Comparison of ENCODE assay signal across 14 cellular contexts in genomic region chr2:16615687-16616615, GRCh38. TPM values are rescaled to one million over a fixed set of nuclear protein-coding genes. Genes with fewer than 3 reads are reported as not detected.
DNase-seq lines count a peak whose midpoint lies in the region; ATAC-seq and TF ChIP-seq lines count a peak whose summit lies in the region.
"Had no signal": no experiment of that assay in that cellular context is flagged by ENCODE, and none has a peak within 500 bp of the region (broad histone marks: within the 10 kb centered on the region; RNA-seq: fewer than 3 reads in every experiment).

No MANE protein-coding gene starts in this region.

- H3K27me3 Mint-ChIP-seq in natural killer cell (ENCODE audit: low read depth in 2 of 2) = no peaks in the 10 kb centered on the region
- no peaks in the 10 kb centered on the region for H3K27me3 Mint-ChIP-seq in natural killer cell treated with Interleukin-12 subunit alpha and Interleukin-12 subunit beta and Interleukin-15 and Interleukin-18, amount 100 ng/mL, for 72 hours
- H3K27me3 Mint-ChIP-seq in endodermal cell (ENCODE audit: insufficient read depth) = no peaks in the 10 kb centered on the region
- H3K27me3 Mint-ChIP-seq in T-cell = peaks cover 24% of the 10 kb centered on the region in 2 donors
- H3K27me3 Mint-ChIP-seq: activated naive CD4-positive, alpha-beta T cell treated with anti-CD3 and anti-CD28 coated beads, Interleukin-2, amount 50 U/mL, for 24 hours had no signal

- H3K27ac Mint-ChIP-seq in natural killer cell (peak overlapping the region; percentile 42 to 43), endodermal cell (no peak overlapping the region), T-cell (no peak overlapping the region)
- no peak overlapping the region for H3K27ac Mint-ChIP-seq in natural killer cell treated with Interleukin-12 subunit alpha and Interleukin-12 subunit beta and Interleukin-15 and Interleukin-18, amount 100 ng/mL, for 72 hours
- H3K27ac Mint-ChIP-seq: activated naive CD4-positive, alpha-beta T cell treated with anti-CD3 and anti-CD28 coated beads, Interleukin-2, amount 50 U/mL, for 24 hours had no signal

- H3K27me3 ChIP-seq in endodermal cell (ENCODE audit: control insufficient read depth, insufficient read depth, low read length, poor library complexity, severe bottlenecking) (no peaks in the 10 kb centered on the region), mesenchymal stem cell (ENCODE audit: control insufficient read depth in 1 of 2, insufficient read depth in 1 of 2, low read length in 2 of 2) (no peaks in the 10 kb centered on the region)
- H3K27me3 ChIP-seq: cardiac muscle cell had no signal

- H3K9ac ChIP-seq in endodermal cell (ENCODE audit: extremely low read depth, low read length, poor library complexity, severe bottlenecking) (no peak overlapping the region), mesenchymal stem cell (ENCODE audit: low read length) (no peak overlapping the region)

- peak overlapping the region; percentile 12 for H4K91ac ChIP-seq in mesenchymal stem cell (ENCODE audit: low read length)

- H3K79me1 ChIP-seq in mesenchymal stem cell (replicated peaks; ENCODE audit: low read length, poor library complexity, severe bottlenecking) = peaks cover 50% of the 10 kb centered on the region

- H3K9me3 ChIP-seq in endodermal cell (ENCODE audit: control insufficient read depth, low read length) = no peaks in the 10 kb centered on the region
- no peaks in the 10 kb centered on the region for H3K9me3 ChIP-seq in mesenchymal stem cell (ENCODE audit: control insufficient read depth, low read length)
- H3K9me3 ChIP-seq: Caco-2 had no signal

- H3K4me1 ChIP-seq in endodermal cell (ENCODE audit: control insufficient read depth, insufficient read depth, low read length) = peaks cover 5% of the 10 kb centered on the region
- peaks cover 15% of the 10 kb centered on the region for H3K4me1 ChIP-seq in mesenchymal stem cell (ENCODE audit: control insufficient read depth, insufficient read depth, low read depth, low read length)
- H3K4me1 ChIP-seq: Caco-2 had no signal

- H4K8ac ChIP-seq in mesenchymal stem cell (ENCODE audit: low read length) = no peak overlapping the region

- 92 to 93% methylated on average over 10 to 21 of the region's 21 CpGs for WGBS in endodermal cell (ENCODE audit: insufficient coverage in 1 of 2, insufficient read length in 1 of 2), 2 experiments
- WGBS in mesenchymal stem cell = 97% methylated on average over 21 of the region's 21 CpGs

- H3K27ac ChIP-seq in endodermal cell (ENCODE audit: low read depth, low read length) = peak overlapping the region; percentile 39
- H3K27ac ChIP-seq in mesenchymal stem cell (ENCODE audit: low read length, poor library complexity, severe bottlenecking) = no peak overlapping the region
- H3K27ac ChIP-seq: cardiac muscle cell had no signal

- no peak overlapping the region for H3K4me2 ChIP-seq in mesenchymal stem cell (ENCODE audit: low read length, poor library complexity, severe bottlenecking)
- H3K4me2 ChIP-seq: smooth muscle cell had no signal

- H3K14ac ChIP-seq in mesenchymal stem cell (ENCODE audit: low read length in 2 of 2) = peak overlapping the region in 1 of 2 experiments; percentile 68

- H3K23ac ChIP-seq in mesenchymal stem cell (ENCODE audit: low read length in 2 of 2) = no peak overlapping the region

- no peak for ATAC-seq in natural killer cell
- ATAC-seq in natural killer cell treated with Interleukin-12 subunit alpha and Interleukin-12 subunit beta and Interleukin-15 and Interleukin-18, amount 100 ng/mL, for 72 hours = no peak
- no peak for ATAC-seq in T-cell (replicated peaks in 1 of 4)
- ATAC-seq in HG03378 (IDR thresholded peaks at IDR 0.05; ENCODE audit: unreplicated experiment) = no peak

- H3K4me1 Mint-ChIP-seq in natural killer cell = peaks cover 35 to 36% of the 10 kb centered on the region in 2 donors
- peaks cover 0 to 9% of the 10 kb centered on the region in 2 donors for H3K4me1 Mint-ChIP-seq in natural killer cell treated with Interleukin-12 subunit alpha and Interleukin-12 subunit beta and Interleukin-15 and Interleukin-18, amount 100 ng/mL, for 72 hours (ENCODE audit: low read depth in 2 of 2)
- H3K4me1 Mint-ChIP-seq in endodermal cell = peaks cover 13% of the 10 kb centered on the region
- no peaks in the 10 kb centered on the region for H3K4me1 Mint-ChIP-seq in T-cell
- H3K4me1 Mint-ChIP-seq: activated naive CD4-positive, alpha-beta T cell treated with anti-CD3 and anti-CD28 coated beads, Interleukin-2, amount 50 U/mL, for 24 hours had no signal

- no peak for TF ChIP-seq CTCF in natural killer cell (IDR thresholded peaks at IDR 0.05)
- TF ChIP-seq CTCF in endodermal cell (conservative IDR thresholded peaks at IDR 0.05) = peak; percentile 55

- H3K36me3 ChIP-seq in endodermal cell (ENCODE audit: control insufficient read depth, insufficient read depth, low read length) (no peaks in the 10 kb centered on the region), mesenchymal stem cell (ENCODE audit: control insufficient read depth in 1 of 2, insufficient read depth in 2 of 2, low read depth in 1 of 2, low read length in 2 of 2) (peaks cover 18 to 44% of the 10 kb centered on the region in 2 experiments)
- H3K36me3 ChIP-seq: cardiac muscle cell had no signal

- no peak overlapping the region for H2BK120ac ChIP-seq in mesenchymal stem cell (ENCODE audit: low read depth, low read length)

- no peak overlapping the region for H2BK15ac ChIP-seq in mesenchymal stem cell (ENCODE audit: low read depth, poor library complexity, severe bottlenecking)

- CTCF ChIA-PET in T-cell (lab: Charles Lee) = interaction anchor here in 1 of 2 donors (4.0 kb wide), 1 partner anchor 142 kb away, joined by 22 read pairs; no protein-coding TSS in a partner anchor

- no peaks in the 10 kb centered on the region for H3K9me3 Mint-ChIP-seq in natural killer cell
- no peaks in the 10 kb centered on the region for H3K9me3 Mint-ChIP-seq in natural killer cell treated with Interleukin-12 subunit alpha and Interleukin-12 subunit beta and Interleukin-15 and Interleukin-18, amount 100 ng/mL, for 72 hours
- H3K9me3 Mint-ChIP-seq in endodermal cell = no peaks in the 10 kb centered on the region
- H3K9me3 Mint-ChIP-seq in T-cell = no peaks in the 10 kb centered on the region
- H3K9me3 Mint-ChIP-seq: activated naive CD4-positive, alpha-beta T cell treated with anti-CD3 and anti-CD28 coated beads, Interleukin-2, amount 50 U/mL, for 24 hours had no signal

- intact Hi-C loops in natural killer cell (cut with micrococcal nuclease) = no loop called here

- H2AFZ ChIP-seq in mesenchymal stem cell (ENCODE audit: low read depth, low read length) = no peak overlapping the region

- peak overlapping the region in 1 of 2 experiments; percentile 42 for H3K18ac ChIP-seq in mesenchymal stem cell (ENCODE audit: low read depth in 1 of 2, low read length in 2 of 2)

- H3K4me3 Mint-ChIP-seq in natural killer cell (no peak overlapping the region), endodermal cell (no peak overlapping the region), T-cell (no peak overlapping the region)
- H3K4me3 Mint-ChIP-seq in natural killer cell treated with Interleukin-12 subunit alpha and Interleukin-12 subunit beta and Interleukin-15 and Interleukin-18, amount 100 ng/mL, for 72 hours = no peak overlapping the region
- H3K4me3 Mint-ChIP-seq: activated naive CD4-positive, alpha-beta T cell treated with anti-CD3 and anti-CD28 coated beads, Interleukin-2, amount 50 U/mL, for 24 hours had no signal

- no peak overlapping the region for H3K4ac ChIP-seq in mesenchymal stem cell (ENCODE audit: low read depth in 1 of 2, low read length in 2 of 2)

- POLR2A ChIA-PET in T-cell (lab: Charles Lee) = no interaction called here

- no peak overlapping the region for H2BK5ac ChIP-seq in mesenchymal stem cell (ENCODE audit: low read depth, low read length, poor library complexity, severe bottlenecking)

- no peak overlapping the region for H2AK5ac ChIP-seq in mesenchymal stem cell (ENCODE audit: low read length, severe bottlenecking)

- H3K36me3 Mint-ChIP-seq in natural killer cell = peaks cover 11% of the 10 kb centered on the region
- peaks cover 5% of the 10 kb centered on the region for H3K36me3 Mint-ChIP-seq in natural killer cell treated with Interleukin-12 subunit alpha and Interleukin-12 subunit beta and Interleukin-15 and Interleukin-18, amount 100 ng/mL, for 72 hours
- no peaks in the 10 kb centered on the region for H3K36me3 Mint-ChIP-seq in endodermal cell (ENCODE audit: low read depth)
- H3K36me3 Mint-ChIP-seq in T-cell = no peaks in the 10 kb centered on the region
- H3K36me3 Mint-ChIP-seq: activated naive CD4-positive, alpha-beta T cell treated with anti-CD3 and anti-CD28 coated beads, Interleukin-2, amount 50 U/mL, for 24 hours had no signal

- DNase-seq in natural killer cell = no peak
- no peak for DNase-seq in natural killer cell treated with Interleukin-12 subunit alpha and Interleukin-12 subunit beta and Interleukin-15 and Interleukin-18, amount 100 ng/mL, for 72 hours (ENCODE audit: low spot score)
- DNase-seq in endodermal cell = peak; percentile 73
- no peak for DNase-seq in mesenchymal stem cell
- no peak for DNase-seq in epidermal melanocyte (ENCODE audit: insufficient read length, low spot score)
- DNase-seq in T-cell = no peak
- DNase-seq in GM19240 (ENCODE audit: insufficient read length, low spot score) = no peak
- DNase-seq: Caco-2; NK-92 treated with Interleukin-12 subunit alpha and Interleukin-12 subunit beta, amount 100 ng/mL, for 24 hours; occipital lobe had no signal

- peak overlapping the region; percentile 0 to 78 for H2BK12ac ChIP-seq in mesenchymal stem cell (ENCODE audit: low read length in 2 of 2)

- H3K4me3 ChIP-seq in endodermal cell (ENCODE audit: low read length) (no peak overlapping the region), mesenchymal stem cell (ENCODE audit: insufficient read depth in 1 of 2, low read depth in 1 of 2, low read length in 2 of 2) (no peak overlapping the region)
- H3K4me3 ChIP-seq: cardiac muscle cell, smooth muscle cell had no signal

RNA-seq across cellular contexts. Expression of gene CYRIA, which starts 49.7 kb away (rescaled TPM):
- total RNA-seq in natural killer cell (10 to 100 TPM; 37.4 to 54.8 (median 38.5) TPM), endodermal cell (1 to 10 TPM in 1 of 2 donors, under 1 TPM in 1; 0.86 to 1.4 TPM), T-cell (1 to 10 TPM; 1.8 to 3.5 (median 2.8) TPM)
- total RNA-seq in natural killer cell treated with Interleukin-12 subunit alpha and Interleukin-12 subunit beta and Interleukin-15 and Interleukin-18, amount 100 ng/mL, for 72 hours = 10 to 100 TPM in 1 of 2 donors, 1 to 10 TPM in 1; 5.1 to 13.3 TPM
- polyA plus RNA-seq in endodermal cell (2013, experiment 1 of 2) = 11.2 TPM
- 10.0 TPM for polyA plus RNA-seq in endodermal cell (2013, experiment 2 of 2)
- 12.5 TPM for polyA plus RNA-seq in mesenchymal stem cell (2013, experiment 1 of 2)
- polyA plus RNA-seq in mesenchymal stem cell (2013, experiment 2 of 2) = 14.3 TPM

Comparison
In these comparisons a context has a peak if more than half of its experiments do, and no peak if none do; other contexts are left out.
1. H3K27ac Mint-ChIP-seq: peak in natural killer cell (2 of 2); none in natural killer cell treated with Interleukin-12 subunit alpha and Interleukin-12 subunit beta and Interleukin-15 and Interleukin-18, amount 100 ng/mL, for 72 hours (0 of 2), endodermal cell (single experiment) and T-cell (0 of 2).